In the genomic region with DNA sequence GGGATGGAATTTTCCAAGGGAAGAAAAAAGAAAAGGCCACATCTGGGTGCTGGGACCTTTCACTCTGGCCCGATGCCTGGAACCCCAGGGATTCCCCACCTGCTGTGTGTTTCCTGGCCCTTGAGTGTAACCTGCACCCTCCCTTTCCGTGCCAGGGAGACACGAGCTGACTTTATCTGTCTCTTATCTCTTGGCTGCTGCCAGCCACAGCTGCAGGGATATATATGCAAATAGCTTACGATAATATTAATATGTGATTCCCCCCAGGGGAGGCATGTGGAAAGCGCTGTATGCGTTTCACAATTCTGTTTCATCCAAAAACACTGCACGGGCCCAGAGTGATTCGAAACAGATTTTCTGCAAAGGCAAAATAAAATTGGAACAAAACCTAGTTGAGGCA, we compare ENCODE assay signal across 10 cellular contexts. TPM values are rescaled to one million over a fixed set of nuclear protein-coding genes. Genes with fewer than 3 reads are reported as not detected.
A peak's percentile ranks its signal among the peaks of the same experiment; 100 is the strongest.
DNase-seq lines count a peak whose midpoint lies in the region; ATAC-seq and TF ChIP-seq lines count a peak whose summit lies in the region.
"Had no signal": no experiment of that assay in that cellular context is flagged by ENCODE, and none has a peak within 500 bp of the region (broad histone marks: within the 10 kb centered on the region; RNA-seq: fewer than 3 reads in every experiment).

No MANE protein-coding gene starts in this region.

- no peaks in the 10 kb centered on the region for H3K9me3 ChIP-seq in BE2C
- H3K9me3 ChIP-seq in duodenal mucosa (ENCODE audit: control insufficient read depth in 1 of 2, low read length in 2 of 2) = no peaks in the 10 kb centered on the region
- H3K9me3 ChIP-seq in mucosa of stomach (ENCODE audit: control insufficient read depth, low read length) = no peaks in the 10 kb centered on the region

- CTCF ChIA-PET in activated CD4-positive, alpha-beta memory T cell treated with anti-CD3 and anti-CD28 coated beads, Interleukin-2, amount 10 ng/mL, durations not matched to agents 7 days and 5 days (lab: Charles Lee) = interaction anchor here (1.7 kb wide), 1 partner anchor 59 kb away, joined by 3 read pairs; no protein-coding TSS in a partner anchor

- H3K36me3 ChIP-seq in BE2C (no peaks in the 10 kb centered on the region), duodenal mucosa (ENCODE audit: control insufficient read depth in 1 of 2, insufficient read depth in 2 of 2, low read length in 2 of 2) (no peaks in the 10 kb centered on the region), mucosa of stomach (ENCODE audit: control insufficient read depth, insufficient read depth, low read length) (no peaks in the 10 kb centered on the region)

- peak; percentile 40 for DNase-seq in BE2C
- peak; percentile 26 for DNase-seq in NCI-H146 treated with DMSO at 0.1 percent for 48 hours (lab: John Stamatoyannopoulos, UW; ENCODE audit: unreplicated experiment)
- no peak for DNase-seq in hepatic stellate cell (ENCODE audit: low spot score)
- DNase-seq in activated CD4-positive, alpha-beta memory T cell treated with anti-CD3 and anti-CD28 coated beads, Interleukin-2, amount 10 ng/mL, durations not matched to agents 7 days and 5 days = no peak
- DNase-seq: activated naive CD4-positive, alpha-beta T cell treated with anti-CD3 and anti-CD28 coated beads, Interleukin-2, amount 50 U/mL, for 16 hours; CD8-positive, alpha-beta T cell had no signal

- no peak overlapping the region for H3K27ac Mint-ChIP-seq in activated CD4-positive, alpha-beta memory T cell treated with anti-CD3 and anti-CD28 coated beads, Interleukin-2, amount 10 ng/mL, durations not matched to agents 7 days and 5 days
- H3K27ac Mint-ChIP-seq: CD8-positive, alpha-beta T cell had no signal

- peaks cover 7% of the 10 kb centered on the region for H3K4me1 Mint-ChIP-seq in activated CD4-positive, alpha-beta memory T cell treated with anti-CD3 and anti-CD28 coated beads, Interleukin-2, amount 10 ng/mL, durations not matched to agents 7 days and 5 days

- POLR2A ChIA-PET in activated CD4-positive, alpha-beta memory T cell treated with anti-CD3 and anti-CD28 coated beads, Interleukin-2, amount 10 ng/mL, durations not matched to agents 7 days and 5 days (lab: Charles Lee) = no interaction called here

- H3K4me1 ChIP-seq in BE2C (peaks cover 25% of the 10 kb centered on the region), duodenal mucosa (ENCODE audit: control insufficient read depth in 1 of 2, insufficient read depth in 2 of 2, low read length in 2 of 2) (peaks cover 23 to 25% of the 10 kb centered on the region in 2 donors), mucosa of stomach (ENCODE audit: control insufficient read depth, insufficient read depth, low read length) (peaks cover 24% of the 10 kb centered on the region)

- no peak overlapping the region for H3K4me3 Mint-ChIP-seq in activated CD4-positive, alpha-beta memory T cell treated with anti-CD3 and anti-CD28 coated beads, Interleukin-2, amount 10 ng/mL, durations not matched to agents 7 days and 5 days
- H3K4me3 Mint-ChIP-seq: CD8-positive, alpha-beta T cell had no signal

- H3K9ac ChIP-seq in duodenal mucosa (ENCODE audit: low read depth in 1 of 2, low read length in 2 of 2) = no peak overlapping the region
- H3K9ac ChIP-seq in mucosa of stomach (ENCODE audit: low read length) = peak overlapping the region; percentile 31

- TF ChIP-seq CTCF in BE2C (IDR thresholded peaks at IDR 0.05; ENCODE audit: low read depth, low read length) = no peak

- H3K27me3 Mint-ChIP-seq in activated CD4-positive, alpha-beta memory T cell treated with anti-CD3 and anti-CD28 coated beads, Interleukin-2, amount 10 ng/mL, durations not matched to agents 7 days and 5 days = peaks cover 46% of the 10 kb centered on the region

- H3K27me3 ChIP-seq in BE2C (no peaks in the 10 kb centered on the region), duodenal mucosa (ENCODE audit: control insufficient read depth in 1 of 2, insufficient read depth in 2 of 2, low read length in 2 of 2) (peaks cover 28 to 31% of the 10 kb centered on the region in 2 donors), mucosa of stomach (ENCODE audit: control insufficient read depth, insufficient read depth, low read length) (peaks cover 25% of the 10 kb centered on the region)

- no peak overlapping the region for H3K27ac ChIP-seq in duodenal mucosa (ENCODE audit: low read depth, low read length)

- H3K36me3 Mint-ChIP-seq in activated CD4-positive, alpha-beta memory T cell treated with anti-CD3 and anti-CD28 coated beads, Interleukin-2, amount 10 ng/mL, durations not matched to agents 7 days and 5 days (ENCODE audit: low read depth) = no peaks in the 10 kb centered on the region
- H3K36me3 Mint-ChIP-seq: CD8-positive, alpha-beta T cell had no signal

- H3K9me3 Mint-ChIP-seq in activated CD4-positive, alpha-beta memory T cell treated with anti-CD3 and anti-CD28 coated beads, Interleukin-2, amount 10 ng/mL, durations not matched to agents 7 days and 5 days = no peaks in the 10 kb centered on the region
- H3K9me3 Mint-ChIP-seq: CD8-positive, alpha-beta T cell had no signal

- peak overlapping the region; percentile 59 for H3K4me3 ChIP-seq in BE2C (ENCODE audit: low read depth, low read length)
- H3K4me3 ChIP-seq in duodenal mucosa (ENCODE audit: low read depth in 1 of 2, low read length in 2 of 2) = peak overlapping the region; percentile 27 to 52
- H3K4me3 ChIP-seq in mucosa of stomach (ENCODE audit: low read length) = no peak overlapping the region

- no peak for ATAC-seq in HG02623 (IDR thresholded peaks at IDR 0.05; ENCODE audit: unreplicated experiment)
- no peak for ATAC-seq in GM21786 (IDR thresholded peaks at IDR 0.05; ENCODE audit: unreplicated experiment)
- ATAC-seq: CD8-positive, alpha-beta T cell had no signal

RNA-seq across cellular contexts. Expression of gene RIPOR3, which starts 1.5 kb away (rescaled TPM):
- 1.7 TPM for polyA plus RNA-seq in BE2C (2012; ENCODE audit: insufficient read depth, insufficient read length, low read depth)
- not detected for total RNA-seq in activated CD4-positive, alpha-beta memory T cell treated with anti-CD3 and anti-CD28 coated beads, Interleukin-2, amount 10 ng/mL, durations not matched to agents 7 days and 5 days
- total RNA-seq: CD8-positive, alpha-beta T cell had no signal

RNA-seq across cellular contexts. Expression of gene PARD6B, which starts 41.5 kb away (rescaled TPM):
- polyA plus RNA-seq in BE2C (2012; ENCODE audit: insufficient read depth, insufficient read length, low read depth) = 1.4 TPM
- 1 to 10 TPM; 4.3 to 6.2 TPM for total RNA-seq in activated CD4-positive, alpha-beta memory T cell treated with anti-CD3 and anti-CD28 coated beads, Interleukin-2, amount 10 ng/mL, durations not matched to agents 7 days and 5 days

Comparison
In these comparisons a context has a peak if more than half of its experiments do, and no peak if none do; other contexts are left out.
1. DNase-seq: peak in BE2C (single experiment) and NCI-H146 treated with DMSO at 0.1 percent for 48 hours (single experiment); none in hepatic stellate cell (single experiment) and activated CD4-positive, alpha-beta memory T cell treated with anti-CD3 and anti-CD28 coated beads, Interleukin-2, amount 10 ng/mL, durations not matched to agents 7 days and 5 days (single experiment).